ENCODE assay signal across 21 cellular contexts in genomic region chr14:89639687-89640086, GRCh38.
DNase-seq lines count a peak whose midpoint lies in the region; ATAC-seq and TF ChIP-seq lines count a peak whose summit lies in the region.
"Had no signal": no experiment of that assay in that cellular context is flagged by ENCODE, and none has a peak within 500 bp of the region (broad histone marks: within the 10 kb centered on the region; RNA-seq: fewer than 3 reads in every experiment).

No MANE protein-coding gene starts in this region.

- H3K4me3 ChIP-seq in GM23248: no peak overlapping the region
- H3K4me3 ChIP-seq: breast epithelium, colonic mucosa, Peyer's patch, prostate gland had no signal

- H3K9me3 ChIP-seq in GM23248 (ENCODE audit: low read depth): no peaks in the 10 kb centered on the region
- H3K9me3 ChIP-seq: breast epithelium, colonic mucosa, Peyer's patch, prostate gland had no signal

- peaks cover 8% of the 10 kb centered on the region; the same call in 1 of the 2 replicates for H3K4me1 ChIP-seq in GM23248 (ENCODE audit: insufficient read depth)
- H3K4me1 ChIP-seq: breast epithelium, colonic mucosa, Peyer's patch, prostate gland had no signal

- no peaks in the 10 kb centered on the region for H3K79me2 ChIP-seq in GM23248 (ENCODE audit: insufficient read depth)

- intact Hi-C loops in activated T-helper 2 cell treated with anti-CD3 and anti-CD28 coated beads, Interferon-gamma antibody, Interleukin-2, Interleukin-4, amounts not matched to agents 10 μg/mL and 5 μg/mL and 100 μg/mL, durations not matched to agents 14 hours and 24 hours and 36 hours (cut with micrococcal nuclease): loop anchor here (1.0 to 5.0 kb wide), 5 partner anchors 8 to 362 kb away; no protein-coding TSS in a partner anchor
- intact Hi-C loops in MCF 10A (cut with micrococcal nuclease): no loop called here

- POLR2A ChIA-PET in MCF 10A (lab: Yijun Ruan, JAX): no interaction called here

- H3K27ac Mint-ChIP-seq in activated T-cell treated with anti-CD3 and anti-CD28 coated beads, Interleukin-2, amount 50 U/mL, for 24 hours: peak overlapping the region; percentile 84
- H3K27ac Mint-ChIP-seq in activated T-helper 2 cell treated with anti-CD3 and anti-CD28 coated beads, Interferon-gamma antibody, Interleukin-2, Interleukin-4, amounts not matched to agents 10 μg/mL and 5 μg/mL and 100 μg/mL, durations not matched to agents 14 hours and 24 hours and 36 hours: peak overlapping the region; percentile 82
- peak overlapping the region; percentile 77 to 90 for H3K27ac Mint-ChIP-seq in natural killer cell treated with Interleukin-12 subunit alpha and Interleukin-12 subunit beta and Interleukin-15 and Interleukin-18, amount 100 ng/mL, for 72 hours
- no peak overlapping the region for H3K27ac Mint-ChIP-seq in MCF 10A (ENCODE audit: low read depth, unreplicated experiment)

- ATAC-seq in natural killer cell treated with Interleukin-12 subunit alpha and Interleukin-12 subunit beta and Interleukin-15 and Interleukin-18, amount 100 ng/mL, for 72 hours: peak in 1 of 2 donors; percentile 58

- H3K9ac ChIP-seq in GM23248: no peak overlapping the region

- in situ Hi-C loops in GM23248 (cut with MboI): no loop called here

- peaks cover 11% of the 10 kb centered on the region; the same call in 1 of the 2 replicates for H3F3A ChIP-seq in GM23248 (ENCODE audit: insufficient read depth)

- DNase-seq in activated T-cell treated with anti-CD3 and anti-CD28 coated beads, Interleukin-2, amount 50 U/mL, for 24 hours: no peak
- no peak for DNase-seq in activated T-cell treated with anti-CD3 and anti-CD28 coated beads for 4 hours
- DNase-seq in GM23248: no peak
- DNase-seq in activated T-helper 2 cell treated with anti-CD3 and anti-CD28 coated beads, Interferon-gamma antibody, Interleukin-2, Interleukin-4, amounts not matched to agents 10 μg/mL and 5 μg/mL and 100 μg/mL, durations not matched to agents 14 hours and 24 hours and 36 hours (ENCODE audit: low spot score): no peak
- DNase-seq in natural killer cell treated with Interleukin-12 subunit alpha and Interleukin-12 subunit beta and Interleukin-15 and Interleukin-18, amount 100 ng/mL, for 72 hours (ENCODE audit: low spot score): no peak
- no peak for DNase-seq in amniotic stem cell (lab: John Stamatoyannopoulos, UW)
- DNase-seq in MCF 10A (ENCODE audit: unreplicated experiment): no peak
- no peak for DNase-seq in activated gamma-delta T cell treated with Interleukin-2 at 50 U/mL for 16 hours
- DNase-seq: colonic mucosa; effector memory CD4-positive, alpha-beta T cell; erythroblast; H7; head of caudate nucleus; mammary epithelial cell; NCI-H187; NCI-H2171 treated with DMSO at 0.1 percent for 48 hours; NCI-H524 treated with DMSO at 0.1 percent for 48 hours; Peyer's patch; stimulated activated CD8-positive, alpha-beta memory T cell treated with anti-CD3 and anti-CD28 coated beads, Interleukin-4, amount 100 ng/mL, for 48 hours had no signal

- H3K36me3 ChIP-seq in GM23248 (ENCODE audit: low read depth): no peaks in the 10 kb centered on the region
- H3K36me3 ChIP-seq: breast epithelium, colonic mucosa, Peyer's patch, prostate gland had no signal

- H3K9me3 Mint-ChIP-seq in activated T-cell treated with anti-CD3 and anti-CD28 coated beads, Interleukin-2, amount 50 U/mL, for 24 hours: peaks cover 16% of the 10 kb centered on the region
- peaks cover 21% of the 10 kb centered on the region for H3K9me3 Mint-ChIP-seq in activated T-helper 2 cell treated with anti-CD3 and anti-CD28 coated beads, Interferon-gamma antibody, Interleukin-2, Interleukin-4, amounts not matched to agents 10 μg/mL and 5 μg/mL and 100 μg/mL, durations not matched to agents 14 hours and 24 hours and 36 hours
- H3K9me3 Mint-ChIP-seq in natural killer cell treated with Interleukin-12 subunit alpha and Interleukin-12 subunit beta and Interleukin-15 and Interleukin-18, amount 100 ng/mL, for 72 hours: peaks cover 8% of the 10 kb centered on the region
- no peaks in the 10 kb centered on the region for H3K9me3 Mint-ChIP-seq in MCF 10A (ENCODE audit: unreplicated experiment)

- H2AFZ ChIP-seq in GM23248: 0 out of 2 replicates have a peak overlapping the region, but pooled peaks have one; percentile 26

- CTCF ChIA-PET in MCF 10A (lab: Yijun Ruan, JAX): no interaction called here

- no peaks in the 10 kb centered on the region for H3K27me3 ChIP-seq in GM23248 (replicated peaks; ENCODE audit: insufficient read depth)
- H3K27me3 ChIP-seq: breast epithelium, colonic mucosa, Peyer's patch had no signal

- no peaks in the 10 kb centered on the region for H3K27me3 Mint-ChIP-seq in activated T-cell treated with anti-CD3 and anti-CD28 coated beads, Interleukin-2, amount 50 U/mL, for 24 hours
- no peaks in the 10 kb centered on the region for H3K27me3 Mint-ChIP-seq in activated T-helper 2 cell treated with anti-CD3 and anti-CD28 coated beads, Interferon-gamma antibody, Interleukin-2, Interleukin-4, amounts not matched to agents 10 μg/mL and 5 μg/mL and 100 μg/mL, durations not matched to agents 14 hours and 24 hours and 36 hours (ENCODE audit: low read depth)
- H3K27me3 Mint-ChIP-seq in natural killer cell treated with Interleukin-12 subunit alpha and Interleukin-12 subunit beta and Interleukin-15 and Interleukin-18, amount 100 ng/mL, for 72 hours: no peaks in the 10 kb centered on the region
- no peaks in the 10 kb centered on the region for H3K27me3 Mint-ChIP-seq in MCF 10A (ENCODE audit: insufficient read depth, unreplicated experiment)

- H4K20me1 ChIP-seq in GM23248 (ENCODE audit: insufficient read depth): no peaks in the 10 kb centered on the region

- peak overlapping the region; percentile 9 for H3K4me2 ChIP-seq in GM23248 (ENCODE audit: unreplicated experiment)

- H3K4me1 Mint-ChIP-seq in activated T-cell treated with anti-CD3 and anti-CD28 coated beads, Interleukin-2, amount 50 U/mL, for 24 hours (ENCODE audit: low read depth): peaks cover 70% of the 10 kb centered on the region
- H3K4me1 Mint-ChIP-seq in activated T-helper 2 cell treated with anti-CD3 and anti-CD28 coated beads, Interferon-gamma antibody, Interleukin-2, Interleukin-4, amounts not matched to agents 10 μg/mL and 5 μg/mL and 100 μg/mL, durations not matched to agents 14 hours and 24 hours and 36 hours (ENCODE audit: low read depth): peaks cover 65% of the 10 kb centered on the region
- peaks cover 34 to 45% of the 10 kb centered on the region in 2 donors for H3K4me1 Mint-ChIP-seq in natural killer cell treated with Interleukin-12 subunit alpha and Interleukin-12 subunit beta and Interleukin-15 and Interleukin-18, amount 100 ng/mL, for 72 hours (ENCODE audit: low read depth in 2 of 2)
- no peaks in the 10 kb centered on the region for H3K4me1 Mint-ChIP-seq in MCF 10A (ENCODE audit: insufficient read depth, unreplicated experiment)

- H3K4me3 Mint-ChIP-seq in activated T-cell treated with anti-CD3 and anti-CD28 coated beads, Interleukin-2, amount 50 U/mL, for 24 hours: no peak overlapping the region
- no peak overlapping the region for H3K4me3 Mint-ChIP-seq in activated T-helper 2 cell treated with anti-CD3 and anti-CD28 coated beads, Interferon-gamma antibody, Interleukin-2, Interleukin-4, amounts not matched to agents 10 μg/mL and 5 μg/mL and 100 μg/mL, durations not matched to agents 14 hours and 24 hours and 36 hours (ENCODE audit: low read depth)
- H3K4me3 Mint-ChIP-seq in natural killer cell treated with Interleukin-12 subunit alpha and Interleukin-12 subunit beta and Interleukin-15 and Interleukin-18, amount 100 ng/mL, for 72 hours: peak overlapping the region; percentile 62
- no peak overlapping the region for H3K4me3 Mint-ChIP-seq in MCF 10A (ENCODE audit: unreplicated experiment)

- 100% methylated on average over 1 of the region's 1 CpG for WGBS in GM23248 (ENCODE audit: low coverage in 1 of 2, low lambda C conversion rate in 2 of 2, missing lambda C conversion rate in 2 of 2), 2 experiments

- no peaks in the 10 kb centered on the region for H3K9me2 ChIP-seq in GM23248 (ENCODE audit: insufficient read depth)

- TF ChIP-seq CTCF in MCF 10A (IDR thresholded peaks at IDR 0.05; ENCODE audit: unreplicated experiment): no peak

- H3K36me3 Mint-ChIP-seq in activated T-cell treated with anti-CD3 and anti-CD28 coated beads, Interleukin-2, amount 50 U/mL, for 24 hours (ENCODE audit: low read depth): peaks cover 17% of the 10 kb centered on the region
- H3K36me3 Mint-ChIP-seq in activated T-helper 2 cell treated with anti-CD3 and anti-CD28 coated beads, Interferon-gamma antibody, Interleukin-2, Interleukin-4, amounts not matched to agents 10 μg/mL and 5 μg/mL and 100 μg/mL, durations not matched to agents 14 hours and 24 hours and 36 hours (ENCODE audit: low read depth): peaks cover 46% of the 10 kb centered on the region
- peaks cover 7% of the 10 kb centered on the region for H3K36me3 Mint-ChIP-seq in natural killer cell treated with Interleukin-12 subunit alpha and Interleukin-12 subunit beta and Interleukin-15 and Interleukin-18, amount 100 ng/mL, for 72 hours
- no peaks in the 10 kb centered on the region for H3K36me3 Mint-ChIP-seq in MCF 10A (ENCODE audit: insufficient read depth, unreplicated experiment)

- no TSS peak for BruUV-seq in MCF 10A (replicated peaks; lab: Mats Ljungman, UMichigan)

- H3K27ac ChIP-seq in GM23248: no peak overlapping the region
- H3K27ac ChIP-seq: breast epithelium, colonic mucosa, Peyer's patch, prostate gland had no signal
